18 cellular contexts compared by ENCODE assay signal in the genomic region with DNA sequence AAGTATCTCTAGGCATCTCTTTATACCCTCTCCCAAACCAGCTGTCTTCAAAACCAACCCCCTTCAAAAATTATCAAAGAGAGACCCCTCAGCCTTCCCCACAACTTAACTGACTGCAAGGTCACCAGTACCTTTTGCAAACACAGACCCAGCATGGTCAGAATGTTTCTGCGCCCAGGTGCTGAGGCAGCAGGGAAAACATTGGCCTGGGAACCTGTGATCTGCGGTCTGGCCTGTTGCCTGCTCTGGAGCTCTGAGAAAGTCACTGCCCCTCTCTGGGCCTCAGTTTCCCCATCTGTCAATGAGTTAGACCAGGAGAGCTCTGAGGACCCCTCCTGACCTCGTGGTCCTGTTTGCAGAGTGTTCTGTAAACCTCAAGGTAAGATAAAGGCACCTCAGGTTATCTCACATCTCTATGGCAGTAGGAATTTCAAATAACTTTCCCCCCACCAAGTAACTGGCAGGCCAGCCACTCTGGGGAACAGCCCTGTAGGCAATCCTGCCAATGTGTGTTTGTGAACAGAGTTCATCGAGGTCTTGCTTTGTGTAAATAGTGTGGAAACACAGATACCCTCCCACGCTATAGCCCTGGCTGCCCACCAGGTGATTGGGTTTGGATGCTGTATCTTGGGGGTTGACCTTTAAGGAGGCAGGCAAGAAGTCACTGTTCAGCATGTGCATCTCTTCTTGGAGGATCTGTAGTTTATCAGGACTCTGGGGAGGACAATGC.
"Had no signal": no experiment of that assay in that cellular context is flagged by ENCODE, and none has a peak within 500 bp of the region (broad histone marks: within the 10 kb centered on the region; RNA-seq: fewer than 3 reads in every experiment).

No MANE protein-coding gene starts in this region.

- H3K27me3 ChIP-seq: breast epithelium had no signal

- H3K27ac Mint-ChIP-seq: activated CD4-positive, alpha-beta T cell treated with anti-CD3 and anti-CD28 coated beads, Interleukin-2, amount 10 ng/mL, durations not matched to agents 7 days and 5 days; activated T-helper 1 cell treated with anti-CD3 and anti-CD28 coated beads, Interleukin-12 subunit alpha, Interleukin-12 subunit beta, Interleukin-2, Interleukin-4 antibody, amounts not matched to agents 30 ng/mL and 10 ng/mL and 1 ng/mL, durations not matched to agents 14 hours and 24 hours and 36 hours; effector memory CD8-positive, alpha-beta T cell; stimulated activated naive B cell treated with anti-CD40 and anti-IgM and Interleukin-4, amounts not matched to agents 10 μg/mL and 1 μg/mL and 100 μg/mL, for 72 hours; T-helper 2 cell treated with Interferon-gamma antibody and Interleukin-4, amounts not matched to agents 5 μg/mL and 100 μg/mL, for 36 hours had no signal

- H3K9me3 Mint-ChIP-seq: activated CD4-positive, alpha-beta T cell treated with anti-CD3 and anti-CD28 coated beads, Interleukin-2, amount 10 ng/mL, durations not matched to agents 7 days and 5 days; activated T-helper 1 cell treated with anti-CD3 and anti-CD28 coated beads, Interleukin-12 subunit alpha, Interleukin-12 subunit beta, Interleukin-2, Interleukin-4 antibody, amounts not matched to agents 30 ng/mL and 10 ng/mL and 1 ng/mL, durations not matched to agents 14 hours and 24 hours and 36 hours; effector memory CD8-positive, alpha-beta T cell; stimulated activated naive B cell treated with anti-CD40 and anti-IgM and Interleukin-4, amounts not matched to agents 10 μg/mL and 1 μg/mL and 100 μg/mL, for 72 hours; T-helper 2 cell treated with Interferon-gamma antibody and Interleukin-4, amounts not matched to agents 5 μg/mL and 100 μg/mL, for 36 hours had no signal

- H3K27ac ChIP-seq: breast epithelium, epithelial cell of prostate, neutrophil, parathyroid adenoma, transverse colon had no signal

- H2AFZ ChIP-seq: parathyroid adenoma had no signal

- H3K4me3 ChIP-seq: breast epithelium, transverse colon had no signal

- ATAC-seq: effector memory CD8-positive, alpha-beta T cell; stimulated activated naive B cell treated with anti-CD40 and anti-IgM and Interleukin-4, amounts not matched to agents 10 μg/mL and 1 μg/mL and 100 μg/mL, for 72 hours had no signal

- H3K36me3 ChIP-seq: breast epithelium, neutrophil, transverse colon had no signal

- H3K4me1 ChIP-seq: breast epithelium, parathyroid adenoma had no signal

- H3K79me2 ChIP-seq: parathyroid adenoma had no signal

- H3K4me3 Mint-ChIP-seq: activated CD4-positive, alpha-beta T cell treated with anti-CD3 and anti-CD28 coated beads, Interleukin-2, amount 10 ng/mL, durations not matched to agents 7 days and 5 days; activated T-helper 1 cell treated with anti-CD3 and anti-CD28 coated beads, Interleukin-12 subunit alpha, Interleukin-12 subunit beta, Interleukin-2, Interleukin-4 antibody, amounts not matched to agents 30 ng/mL and 10 ng/mL and 1 ng/mL, durations not matched to agents 14 hours and 24 hours and 36 hours; effector memory CD8-positive, alpha-beta T cell; stimulated activated naive B cell treated with anti-CD40 and anti-IgM and Interleukin-4, amounts not matched to agents 10 μg/mL and 1 μg/mL and 100 μg/mL, for 72 hours; T-helper 2 cell treated with Interferon-gamma antibody and Interleukin-4, amounts not matched to agents 5 μg/mL and 100 μg/mL, for 36 hours had no signal

- H3K9me3 ChIP-seq: breast epithelium, neutrophil, transverse colon had no signal

- H3K9ac ChIP-seq: parathyroid adenoma had no signal

- H3K4me1 Mint-ChIP-seq: stimulated activated naive B cell treated with anti-CD40 and anti-IgM and Interleukin-4, amounts not matched to agents 10 μg/mL and 1 μg/mL and 100 μg/mL, for 72 hours had no signal

- DNase-seq: activated CD4-positive, alpha-beta T cell treated with anti-CD3 and anti-CD28 coated beads, Interleukin-2, amount 10 ng/mL, durations not matched to agents 7 days and 5 days; activated CD4-positive, CD25-positive, alpha-beta regulatory T cell; activated CD8-positive, alpha-beta memory T cell treated with anti-CD3 and anti-CD28 coated beads for 24 hours; dermis blood vessel endothelial cell; effector memory CD8-positive, alpha-beta T cell; foreskin melanocyte; kidney glomerular epithelial cell; stimulated activated CD4-positive, alpha-beta T cell treated with anti-CD3 and anti-CD28 coated beads, Interleukin-2, amount 100 ng/mL, for 48 hours; stimulated activated naive B cell treated with anti-CD40 and anti-IgM and Interleukin-4, amounts not matched to agents 10 μg/mL and 1 μg/mL and 100 μg/mL, for 72 hours; substantia nigra; SW 1271; transverse colon had no signal
